In the genomic region with DNA sequence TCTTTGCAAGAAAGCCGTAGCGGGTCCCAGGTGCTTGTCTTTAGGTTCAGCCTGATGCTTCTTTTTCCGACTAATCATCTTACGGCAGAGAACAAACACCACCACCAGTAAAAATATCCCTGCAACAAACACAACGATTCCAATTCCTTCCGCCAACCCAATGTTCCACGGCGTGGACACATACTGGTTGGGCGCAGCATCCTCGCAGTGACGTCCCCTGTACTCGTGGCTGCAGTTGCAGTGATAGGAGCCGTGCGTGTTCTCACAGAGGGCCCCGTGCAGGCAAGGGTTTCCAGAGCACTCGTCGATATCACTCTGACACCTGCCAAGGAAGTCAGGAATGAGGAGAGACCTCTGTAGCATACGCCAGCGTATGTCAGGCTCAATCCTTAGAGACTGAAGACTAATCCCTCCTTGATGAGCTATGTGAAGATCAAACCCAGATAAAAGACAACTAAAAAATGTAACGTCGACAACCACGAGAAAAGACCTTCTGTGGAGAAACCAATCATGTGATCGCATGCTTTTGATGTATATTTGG, we compare ENCODE assay signal across 27 cellular contexts. TPM values are rescaled to one million over a fixed set of nuclear protein-coding genes. Genes with fewer than 3 reads are reported as not detected.
"Had no signal": no experiment of that assay in that cellular context is flagged by ENCODE, and none has a peak within 500 bp of the region (broad histone marks: within the 10 kb centered on the region; RNA-seq: fewer than 3 reads in every experiment).

No MANE protein-coding gene starts in this region.

- H3K9me3 ChIP-seq: gastrocnemius medialis, heart right ventricle, left lung, lower lobe of right lung, neutrophil, psoas muscle, stomach, thoracic aorta, transverse colon had no signal

- H3K36me3 ChIP-seq: gastrocnemius medialis, neutrophil had no signal

- H3K27ac ChIP-seq: dorsolateral prefrontal cortex, gastrocnemius medialis, heart right ventricle, left lung, lower lobe of right lung, neutrophil, psoas muscle, stomach, thoracic aorta, transverse colon had no signal

- H3K4me3 ChIP-seq: dorsolateral prefrontal cortex, gastrocnemius medialis, heart right ventricle, left lung, lower lobe of right lung, psoas muscle, stomach, thoracic aorta, transverse colon had no signal

- FAIRE-seq: islet of Langerhans, small intestine had no signal

- H3K27me3 ChIP-seq: dorsolateral prefrontal cortex, gastrocnemius medialis, heart right ventricle, left lung, neutrophil, stomach, transverse colon had no signal

- ATAC-seq: gastrocnemius medialis; heart right ventricle; left lung; lower lobe of right lung; naive thymus-derived CD4-positive, alpha-beta T cell; psoas muscle had no signal

- DNase-seq: cortex of kidney; dorsolateral prefrontal cortex; effector CD8-positive, alpha-beta T cell; gastrocnemius medialis; heart right ventricle; hypothalamus; left lung; lower lobe of right lung; mesendoderm; naive thymus-derived CD4-positive, alpha-beta T cell; psoas muscle; retina; small intestine; stimulated activated CD4-positive, alpha-beta T cell treated with anti-CD3 and anti-CD28 coated beads, Interleukin-12 subunit alpha, Interleukin-12 subunit beta, amount 100 ng/mL, for 4 hours; stimulated activated naive CD4-positive, alpha-beta T cell; stomach; substantia nigra; transverse colon had no signal

- H3K4me1 ChIP-seq: gastrocnemius medialis, heart right ventricle, left lung, lower lobe of right lung, psoas muscle, transverse colon had no signal

RNA-seq across cellular contexts. Expression of a gene that starts 41.6 kb away (rescaled TPM):
- total RNA-seq: fibroblast of lung; gastrocnemius medialis; heart right ventricle; left lung; lower lobe of right lung; mononuclear cell; naive thymus-derived CD4-positive, alpha-beta T cell; osteoblast; psoas muscle; thoracic aorta; ureter had no signal
- polyA plus RNA-seq: esophagus; fibroblast of lung; heart right ventricle; naive thymus-derived CD4-positive, alpha-beta T cell; neural cell; psoas muscle; stomach had no signal
